ENCODE assay signal across 16 cellular contexts in the genomic region with DNA sequence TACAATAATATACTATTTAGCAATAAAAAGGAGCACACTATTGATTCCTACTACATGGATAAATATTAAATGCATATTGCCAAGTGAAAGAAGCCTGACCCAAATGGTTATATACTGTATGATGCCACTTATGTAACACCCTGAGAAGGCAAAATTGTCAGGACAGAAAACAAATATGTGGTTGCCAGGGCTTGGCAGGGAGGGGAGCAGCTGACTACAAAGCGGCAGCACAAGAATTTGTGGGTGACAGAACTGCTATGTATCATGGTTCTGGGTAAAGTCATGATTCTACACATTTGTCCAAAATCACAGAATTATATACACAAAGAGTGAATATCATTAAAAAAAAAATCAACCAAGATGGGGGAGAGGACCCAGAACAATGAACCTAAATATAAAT. TPM values are rescaled to one million over a fixed set of nuclear protein-coding genes. Genes with fewer than 3 reads are reported as not detected.
DNase-seq lines count a peak whose midpoint lies in the region; ATAC-seq and TF ChIP-seq lines count a peak whose summit lies in the region.
"Had no signal": no experiment of that assay in that cellular context is flagged by ENCODE, and none has a peak within 500 bp of the region (broad histone marks: within the 10 kb centered on the region; RNA-seq: fewer than 3 reads in every experiment).

No MANE protein-coding gene starts in this region.

- H3K4me3 ChIP-seq in upper lobe of right lung: no peak overlapping the region
- no peak overlapping the region for H3K4me3 ChIP-seq in vagina
- H3K4me3 ChIP-seq: coronary artery had no signal

- no peaks in the 10 kb centered on the region for H3K9me3 Mint-ChIP-seq in activated naive CD4-positive, alpha-beta T cell treated with anti-CD3 and anti-CD28 coated beads, Interleukin-2, amount 10 ng/mL, durations not matched to agents 7 days and 5 days
- H3K9me3 Mint-ChIP-seq in immature natural killer cell: no peaks in the 10 kb centered on the region

- no peaks in the 10 kb centered on the region for H3K27me3 ChIP-seq in upper lobe of right lung
- H3K27me3 ChIP-seq in vagina: no peaks in the 10 kb centered on the region

- H3K9me3 ChIP-seq in T-helper 17 cell (ENCODE audit: control insufficient read depth, low read length, poor library complexity, severe bottlenecking): no peaks in the 10 kb centered on the region
- H3K9me3 ChIP-seq in upper lobe of right lung: no peaks in the 10 kb centered on the region
- H3K9me3 ChIP-seq in vagina: no peaks in the 10 kb centered on the region

- TF ChIP-seq CTCF in upper lobe of right lung (IDR thresholded peaks at IDR 0.05) (no peak), vagina (IDR thresholded peaks at IDR 0.05) (no peak)

- H3K4me1 ChIP-seq in upper lobe of right lung (peaks cover 92% of the 10 kb centered on the region), vagina (peaks cover 89% of the 10 kb centered on the region)

- CTCF ChIA-PET in activated naive CD4-positive, alpha-beta T cell treated with anti-CD3 and anti-CD28 coated beads, Interleukin-2, amount 10 ng/mL, durations not matched to agents 7 days and 5 days (lab: Charles Lee): interaction anchor here (9.3 kb wide), 1 partner anchor 15 kb away, joined by 69 read pairs; no protein-coding TSS in a partner anchor

- no peaks in the 10 kb centered on the region for H3K27me3 Mint-ChIP-seq in activated naive CD4-positive, alpha-beta T cell treated with anti-CD3 and anti-CD28 coated beads, Interleukin-2, amount 10 ng/mL, durations not matched to agents 7 days and 5 days
- no peaks in the 10 kb centered on the region for H3K27me3 Mint-ChIP-seq in T-helper 17 cell
- peaks cover 0 to 9% (median 0%) of the 10 kb centered on the region in 3 donors for H3K27me3 Mint-ChIP-seq in immature natural killer cell (ENCODE audit: low read depth in 3 of 3)

- H3K27ac ChIP-seq in upper lobe of right lung (peak overlapping the region; percentile 74), vagina (no peak overlapping the region)
- H3K27ac ChIP-seq: WERI-Rb-1 had no signal

- H3K36me3 ChIP-seq in upper lobe of right lung (peaks cover 17% of the 10 kb centered on the region), vagina (peaks cover 0 to 9% of the 10 kb centered on the region in 2 donors)

- peaks cover 41% of the 10 kb centered on the region for H3K36me3 Mint-ChIP-seq in activated naive CD4-positive, alpha-beta T cell treated with anti-CD3 and anti-CD28 coated beads, Interleukin-2, amount 10 ng/mL, durations not matched to agents 7 days and 5 days
- H3K36me3 Mint-ChIP-seq in T-helper 17 cell (ENCODE audit: low read depth) (peaks cover 7% of the 10 kb centered on the region), immature natural killer cell (peaks cover 0 to 7% (median 3%) of the 10 kb centered on the region in 3 donors)

- no peak overlapping the region for H3K4me3 Mint-ChIP-seq in activated naive CD4-positive, alpha-beta T cell treated with anti-CD3 and anti-CD28 coated beads, Interleukin-2, amount 10 ng/mL, durations not matched to agents 7 days and 5 days
- H3K4me3 Mint-ChIP-seq in T-helper 17 cell (peak overlapping the region; percentile 93), immature natural killer cell (peak overlapping the region; percentile 23 to 77 (median 67))

- H3K4me1 Mint-ChIP-seq in activated naive CD4-positive, alpha-beta T cell treated with anti-CD3 and anti-CD28 coated beads, Interleukin-2, amount 10 ng/mL, durations not matched to agents 7 days and 5 days: peaks cover 92% of the 10 kb centered on the region
- H3K4me1 Mint-ChIP-seq in T-helper 17 cell (peaks cover 76% of the 10 kb centered on the region), immature natural killer cell (peaks cover 73 to 92% of the 10 kb centered on the region in 2 donors)

- DNase-seq in activated naive CD4-positive, alpha-beta T cell treated with anti-CD3 and anti-CD28 coated beads, Interleukin-2, amount 10 ng/mL, durations not matched to agents 7 days and 5 days: no peak
- no peak for DNase-seq in activated naive CD4-positive, alpha-beta T cell treated with Interleukin-2 at 50 U/mL for 16 hours
- DNase-seq in T-helper 17 cell (peak in 1 of 3 donors; percentile 28), immature natural killer cell (peak; percentile 57 to 72 (median 59)), upper lobe of right lung (no peak), vagina (ENCODE audit: extremely low spot score in 2 of 2) (no peak), A172 (ENCODE audit: low spot score) (no peak)
- DNase-seq: activated T-cell treated with anti-CD3 and anti-CD28 coated beads, Interleukin-2, amount 50 U/mL, for 1 hour; GOT3; NCI-H2107; WERI-Rb-1 had no signal

- peak; percentile 55 for ATAC-seq in T-helper 17 cell
- no peak for ATAC-seq in upper lobe of right lung
- ATAC-seq in HG02970 (IDR thresholded peaks at IDR 0.05; ENCODE audit: low FRiP score, unreplicated experiment): no peak
- ATAC-seq: Panc1 had no signal

- TF ChIP-seq POLR2A in vagina (IDR thresholded peaks at IDR 0.05): no peak

- peak overlapping the region; percentile 28 for H3K27ac Mint-ChIP-seq in activated naive CD4-positive, alpha-beta T cell treated with anti-CD3 and anti-CD28 coated beads, Interleukin-2, amount 10 ng/mL, durations not matched to agents 7 days and 5 days
- no peak overlapping the region for H3K27ac Mint-ChIP-seq in T-helper 17 cell
- peak overlapping the region; percentile 79 to 99 (median 90) for H3K27ac Mint-ChIP-seq in immature natural killer cell

- intact Hi-C loops in upper lobe of right lung (cut with DNase I) (no loop called here), vagina (cut with DNase I) (loop anchor here (5.0 kb wide), 1 partner anchor 868 kb away; no protein-coding TSS in a partner anchor)

RNA-seq across cellular contexts. Expression of a gene that starts 22.5 kb away (rescaled TPM):
- total RNA-seq in T-helper 17 cell (100 to 1,000 TPM in 1 of 2 donors, 10 to 100 TPM in 1; 91.0 to 130 TPM), upper lobe of right lung (88.7 TPM), vagina (63.6 TPM)
- 10 to 100 TPM in 1 of 3 donors, 1 to 10 TPM in 2; 3.5 to 10.2 (median 7.8) TPM for polyA plus RNA-seq in immature natural killer cell
- 14.5 and 14.9 TPM in 2 replicates for total RNA-seq in A172 (2014; rRNA removed; shearing (Covaris generic))

RNA-seq across cellular contexts. Expression of a gene that starts 37.4 kb away (rescaled TPM):
- not detected for total RNA-seq in T-helper 17 cell
- polyA plus RNA-seq in immature natural killer cell: not detected
- total RNA-seq in upper lobe of right lung: not detected
- total RNA-seq in vagina: not detected
- total RNA-seq in A172 (2014; rRNA removed; shearing (Covaris generic)): not detected in 2 replicates
- total RNA-seq: omental fat pad had no signal
- polyA plus RNA-seq: esophagus had no signal

Comparison
In these comparisons a context has a peak if more than half of its experiments do, and no peak if none do; other contexts are left out.
1. DNase-seq: peak in immature natural killer cell (3 of 3); none in activated naive CD4-positive, alpha-beta T cell treated with anti-CD3 and anti-CD28 coated beads, Interleukin-2, amount 10 ng/mL, durations not matched to agents 7 days and 5 days (single experiment), activated naive CD4-positive, alpha-beta T cell treated with Interleukin-2 at 50 U/mL for 16 hours (single experiment), upper lobe of right lung (single experiment), vagina (0 of 2) and A172 (single experiment).